9 cellular contexts compared by ENCODE assay signal in the genomic region with DNA sequence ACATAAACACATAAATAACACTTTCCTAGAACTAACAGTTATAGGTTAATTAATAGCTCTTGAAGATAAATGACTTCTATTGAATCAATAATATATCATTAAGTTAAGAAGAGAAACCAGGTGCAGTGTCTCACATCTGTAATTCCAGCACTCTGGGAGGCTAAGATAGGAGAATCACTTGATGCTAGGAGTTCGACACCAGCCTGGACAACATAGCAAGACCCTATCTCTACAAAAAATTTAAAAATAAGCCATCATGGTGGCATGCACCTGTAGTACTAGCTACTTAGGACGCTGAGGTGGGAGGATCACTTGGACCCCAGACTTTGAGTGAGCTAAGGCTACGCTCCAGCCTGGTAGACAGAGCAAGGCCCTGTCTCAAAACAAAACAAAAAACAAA. TPM values are rescaled to one million over a fixed set of nuclear protein-coding genes. Genes with fewer than 3 reads are reported as not detected.
"Had no signal": no experiment of that assay in that cellular context is flagged by ENCODE, and none has a peak within 500 bp of the region (broad histone marks: within the 10 kb centered on the region; RNA-seq: fewer than 3 reads in every experiment).

No MANE protein-coding gene starts in this region.

- H3K9ac ChIP-seq: KMS-11 had no signal

- ATAC-seq: GM23338 had no signal

- H3K4me3 ChIP-seq: GM23338 had no signal

- DNase-seq: H9, HCEC 1CT, IMR-90, KBM-7 had no signal

- H3K27ac ChIP-seq: KMS-11 had no signal

- H2AFZ ChIP-seq: GM23338 had no signal

- FAIRE-seq: H1, H54 had no signal

- H3K4me2 ChIP-seq: GM23338, KMS-11 had no signal

RNA-seq across cellular contexts. Expression of a gene that starts 38.8 kb away (rescaled TPM):
- total RNA-seq: H1, HT1080, IMR-90 had no signal
- polyA plus RNA-seq: GM23338, H1, IMR-90 had no signal
